In genomic region chr1:156659672-156659993, GRCh38 we compare ENCODE assay signal across 8 cellular contexts. TPM values are rescaled to one million over a fixed set of nuclear protein-coding genes. Genes with fewer than 3 reads are reported as not detected.
DNase-seq lines count a peak whose midpoint lies in the region; ATAC-seq and TF ChIP-seq lines count a peak whose summit lies in the region.

No MANE protein-coding gene starts in this region.

- H3K4me3 Mint-ChIP-seq in activated CD4-positive, alpha-beta T cell treated with anti-CD3 and anti-CD28 coated beads for 36 hours = peak overlapping the region; percentile 80
- peak overlapping the region; percentile 43 for H3K4me3 Mint-ChIP-seq in T-helper 17 cell

- TF ChIP-seq CTCF in gastroesophageal sphincter (IDR thresholded peaks at IDR 0.05) (no peak), stomach (IDR thresholded peaks at IDR 0.05) (no peak)

- H3K27me3 Mint-ChIP-seq in activated CD4-positive, alpha-beta T cell treated with anti-CD3 and anti-CD28 coated beads for 36 hours = peaks cover 31% of the 10 kb centered on the region
- peaks cover 36% of the 10 kb centered on the region for H3K27me3 Mint-ChIP-seq in T-helper 17 cell

- H3K27ac ChIP-seq in gastroesophageal sphincter (peak overlapping the region in 3 of 4 donors; percentile 81 to 86 (median 84)), stomach (peak overlapping the region in 4 of 5 donors; percentile 67 to 88 (median 84))

- H3K9me3 ChIP-seq in T-helper 17 cell (ENCODE audit: control insufficient read depth, low read length, poor library complexity, severe bottlenecking) (no peaks in the 10 kb centered on the region), gastroesophageal sphincter (no peaks in the 10 kb centered on the region), stomach (no peaks in the 10 kb centered on the region)

- CTCF ChIA-PET in activated CD4-positive, alpha-beta T cell treated with anti-CD3 and anti-CD28 coated beads for 36 hours (lab: Charles Lee) = interaction anchor here (0.5 to 7.7 kb wide), 20 partner anchors 9 to 231 kb away, joined by 3 to 117 read pairs (median 4); partner anchors contain the start of genes CRABP2, HAPLN2, ISG20L2 and METTL25B

- no peaks in the 10 kb centered on the region for H3K9me3 Mint-ChIP-seq in activated CD4-positive, alpha-beta T cell treated with anti-CD3 and anti-CD28 coated beads for 36 hours (ENCODE audit: low read depth)

- intact Hi-C loops in activated CD4-positive, alpha-beta T cell treated with anti-CD3 and anti-CD28 coated beads for 36 hours (cut with DNase I, micrococcal nuclease) = no loop called here
- intact Hi-C loops in stomach (cut with DNase I; ENCODE audit: low total_unique reads) = no loop called here

- H3K4me1 ChIP-seq in gastroesophageal sphincter (peaks cover 2 to 79% (median 64%) of the 10 kb centered on the region in 3 donors), stomach (peaks cover 60 to 85% (median 79%) of the 10 kb centered on the region in 4 donors)

- no peak for DNase-seq in activated CD4-positive, alpha-beta T cell treated with anti-CD3 and anti-CD28 coated beads for 36 hours
- no peak for DNase-seq in activated CD4-positive, alpha-beta T cell treated with anti-CD3 and anti-CD28 coated beads, Interleukin-2, amount 50 U/mL, for 4 hours
- DNase-seq in T-helper 17 cell (no peak), stomach (no peak), AG08395 (ENCODE audit: low spot score) (no peak), NCI-H526 treated with DMSO at 0.1 percent for 48 hours (lab: John Stamatoyannopoulos, UW) (no peak), kidney glomerular epithelial cell (lab: John Stamatoyannopoulos, UW) (no peak)

- peaks cover 32% of the 10 kb centered on the region for H3K27me3 ChIP-seq in gastroesophageal sphincter
- H3K27me3 ChIP-seq in stomach = peaks cover 0 to 41% (median 19%) of the 10 kb centered on the region in 3 donors

- TF ChIP-seq EP300 in gastroesophageal sphincter (IDR thresholded peaks at IDR 0.05) (no peak), stomach (IDR thresholded peaks at IDR 0.05) (no peak)

- no peaks in the 10 kb centered on the region for H3K36me3 ChIP-seq in gastroesophageal sphincter
- no peaks in the 10 kb centered on the region for H3K36me3 ChIP-seq in stomach

- POLR2A ChIA-PET in activated CD4-positive, alpha-beta T cell treated with anti-CD3 and anti-CD28 coated beads for 36 hours (lab: Charles Lee) = no interaction called here

- no peaks in the 10 kb centered on the region for H3K36me3 Mint-ChIP-seq in activated CD4-positive, alpha-beta T cell treated with anti-CD3 and anti-CD28 coated beads for 36 hours (ENCODE audit: low read depth)
- H3K36me3 Mint-ChIP-seq in T-helper 17 cell (ENCODE audit: low read depth) = peaks cover 2% of the 10 kb centered on the region

- TF ChIP-seq POLR2A in gastroesophageal sphincter (IDR thresholded peaks at IDR 0.05) (no peak), stomach (IDR thresholded peaks at IDR 0.05) (no peak)

- peak overlapping the region; percentile 9 for H3K27ac Mint-ChIP-seq in activated CD4-positive, alpha-beta T cell treated with anti-CD3 and anti-CD28 coated beads for 36 hours
- peak overlapping the region; percentile 57 for H3K27ac Mint-ChIP-seq in T-helper 17 cell

- H3K4me3 ChIP-seq in gastroesophageal sphincter (peak overlapping the region in 1 of 2 donors; percentile 8), stomach (peak overlapping the region; percentile 4 to 38 (median 13))

- ATAC-seq in activated CD4-positive, alpha-beta T cell treated with anti-CD3 and anti-CD28 coated beads for 36 hours = no peak
- ATAC-seq in T-helper 17 cell = no peak
- no peak for ATAC-seq in gastroesophageal sphincter

- 23% methylated on average over 4 of the region's 6 CpGs; no CpG with 5 or more reads in 1 of the 2 donors for WGBS in gastroesophageal sphincter (ENCODE audit: low coverage in 1 of 2), 2 donors
- 17 to 28% (median 28%) methylated on average over 6 of the region's 6 CpGs for WGBS in stomach, 5 donors

- peaks cover 48% of the 10 kb centered on the region for H3K4me1 Mint-ChIP-seq in activated CD4-positive, alpha-beta T cell treated with anti-CD3 and anti-CD28 coated beads for 36 hours
- peaks cover 42% of the 10 kb centered on the region for H3K4me1 Mint-ChIP-seq in T-helper 17 cell

RNA-seq across cellular contexts. Expression of gene NES, which starts 17.6 kb away (rescaled TPM):
- total RNA-seq in activated CD4-positive, alpha-beta T cell treated with anti-CD3 and anti-CD28 coated beads for 36 hours = under 1 TPM in 1 of 2 experiments, not detected in 1; 0.02 TPM
- total RNA-seq in T-helper 17 cell (not detected), gastroesophageal sphincter (10 to 100 TPM; 13.9 to 34.3 (median 23.9) TPM), stomach (10 to 100 TPM in 2 of 5 donors, 1 to 10 TPM in 3; 3.2 to 22.3 (median 8.9) TPM)
- polyA plus RNA-seq in stomach = 1 to 10 TPM; 1.7 to 9.0 (median 3.2) TPM

RNA-seq across cellular contexts. Expression of gene BCAN, which starts 17.7 kb away (rescaled TPM):
- total RNA-seq in activated CD4-positive, alpha-beta T cell treated with anti-CD3 and anti-CD28 coated beads for 36 hours = not detected
- total RNA-seq in T-helper 17 cell = not detected
- 1 to 10 TPM in 2 of 4 donors, under 1 TPM in 1, not detected in 1; 0.50 to 5.0 (median 1.9) TPM for total RNA-seq in gastroesophageal sphincter
- 10 to 100 TPM in 1 of 5 donors, 1 to 10 TPM in 1, not detected in 3; 5.7 to 39.7 TPM for total RNA-seq in stomach
- under 1 TPM in 1 of 3 donors, not detected in 2; 0.05 TPM for polyA plus RNA-seq in stomach

RNA-seq across cellular contexts. Expression of gene HAPLN2, which starts 40.4 kb away (rescaled TPM):
- under 1 TPM in 1 of 2 experiments, not detected in 1; 0.34 TPM for total RNA-seq in activated CD4-positive, alpha-beta T cell treated with anti-CD3 and anti-CD28 coated beads for 36 hours
- total RNA-seq in T-helper 17 cell (under 1 TPM in 1 of 2 donors, not detected in 1; 0.35 TPM), gastroesophageal sphincter (1 to 10 TPM in 2 of 4 donors, under 1 TPM in 2; 0.13 to 3.0 (median 1.2) TPM), stomach (not detected)
- polyA plus RNA-seq in stomach = under 1 TPM in 2 of 3 donors, not detected in 1; 0.33 to 0.37 TPM

RNA-seq across cellular contexts. Expression of gene CRABP2, which starts 45.8 kb away (rescaled TPM):
- under 1 TPM; 0.88 to 0.98 TPM for total RNA-seq in activated CD4-positive, alpha-beta T cell treated with anti-CD3 and anti-CD28 coated beads for 36 hours
- total RNA-seq in T-helper 17 cell (1 to 10 TPM; 1.5 to 4.5 TPM), gastroesophageal sphincter (10 to 100 TPM in 1 of 4 donors, 1 to 10 TPM in 2, under 1 TPM in 1; 0.54 to 36.7 (median 6.0) TPM), stomach (1 to 10 TPM in 1 of 5 donors, under 1 TPM in 1, not detected in 3; 0.72 to 2.0 TPM)
- 100 to 1,000 TPM in 1 of 3 donors, 1 to 10 TPM in 2; 6.9 to 207 (median 7.5) TPM for polyA plus RNA-seq in stomach

RNA-seq across cellular contexts. Expression of gene GPATCH4, which starts 58.4 kb away (rescaled TPM):
- total RNA-seq in activated CD4-positive, alpha-beta T cell treated with anti-CD3 and anti-CD28 coated beads for 36 hours = 10 to 100 TPM; 38.5 to 48.7 TPM
- total RNA-seq in T-helper 17 cell = 10 to 100 TPM; 39.2 to 39.6 TPM
- 10 to 100 TPM; 18.4 to 37.2 (median 24.0) TPM for total RNA-seq in gastroesophageal sphincter
- total RNA-seq in stomach = 10 to 100 TPM in 3 of 5 donors, 1 to 10 TPM in 2; 9.0 to 15.6 (median 12.9) TPM
- polyA plus RNA-seq in stomach = 10 to 100 TPM; 11.2 to 24.1 (median 19.9) TPM

Comparison
In these comparisons a context has a peak if more than half of its experiments do, and no peak if none do; other contexts are left out.
1. RNA of gene NES, which starts 17.6 kb away (total RNA-seq): 13.9 to 34.3 TPM in gastroesophageal sphincter and 3.2 to 22.3 TPM in stomach; 0.02 TPM in activated CD4-positive, alpha-beta T cell treated with anti-CD3 and anti-CD28 coated beads for 36 hours and not detected in T-helper 17 cell; every median in the first group is over 4 times any median in the second.